ENCODE assay signal across 18 cellular contexts in the genomic region with DNA sequence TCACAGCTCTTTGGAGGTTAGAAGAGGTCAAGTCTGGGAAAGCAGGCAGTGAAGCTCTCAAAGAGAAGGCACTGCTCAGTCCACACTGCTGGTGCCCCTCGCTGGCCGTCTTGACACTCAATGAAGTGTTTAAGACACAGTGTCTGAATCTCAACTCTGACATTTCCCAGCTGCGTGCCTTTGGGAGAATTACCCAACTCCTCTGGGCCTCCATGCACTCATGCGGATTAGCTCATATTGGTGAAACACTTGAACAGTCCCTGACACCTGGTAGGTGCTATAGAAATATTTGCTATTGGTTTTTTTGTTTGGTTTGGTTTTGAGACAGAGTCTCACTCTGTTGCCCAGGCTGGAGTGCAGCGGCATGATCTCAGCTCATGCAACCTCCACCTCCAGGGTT.
DNase-seq lines count a peak whose midpoint lies in the region; ATAC-seq and TF ChIP-seq lines count a peak whose summit lies in the region.
"Had no signal": no experiment of that assay in that cellular context is flagged by ENCODE, and none has a peak within 500 bp of the region (broad histone marks: within the 10 kb centered on the region; RNA-seq: fewer than 3 reads in every experiment).

No MANE protein-coding gene starts in this region.

- TF ChIP-seq CTCF in C4-2B (conservative IDR thresholded peaks at IDR 0.05) (no peak), nephron progenitor cell (IDR thresholded peaks at IDR 0.05) (no peak), tibial nerve (IDR thresholded peaks at IDR 0.05) (no peak)

- H3K9me3 Mint-ChIP-seq in nephron progenitor cell = peaks cover 8% of the 10 kb centered on the region
- H3K9me3 Mint-ChIP-seq in CD4-positive, alpha-beta memory T cell = no peaks in the 10 kb centered on the region
- H3K9me3 Mint-ChIP-seq: CD4-positive, alpha-beta T cell had no signal

- H3K4me1 ChIP-seq in tibial nerve = no peaks in the 10 kb centered on the region
- no peaks in the 10 kb centered on the region for H3K4me1 ChIP-seq in CD4-positive, alpha-beta memory T cell (ENCODE audit: insufficient read depth, low read length)

- H3K4me1 Mint-ChIP-seq in nephron progenitor cell = peaks cover 72% of the 10 kb centered on the region
- no peaks in the 10 kb centered on the region for H3K4me1 Mint-ChIP-seq in CD4-positive, alpha-beta memory T cell

- H3K27ac Mint-ChIP-seq in nephron progenitor cell = peak overlapping the region; percentile 15
- no peak overlapping the region for H3K27ac Mint-ChIP-seq in CD4-positive, alpha-beta memory T cell
- H3K27ac Mint-ChIP-seq: B cell; CD4-positive, alpha-beta T cell had no signal

- POLR2A ChIA-PET in CD4-positive, alpha-beta memory T cell (lab: Charles Lee; ENCODE audit: partially characterized antibody) = no interaction called here

- TF ChIP-seq POLR2A in tibial nerve (IDR thresholded peaks at IDR 0.05) = no peak

- 89 to 95% methylated on average over 5 of the region's 5 CpGs for WGBS in tibial nerve, 2 donors

- H3K27me3 ChIP-seq in tibial nerve = no peaks in the 10 kb centered on the region
- H3K27me3 ChIP-seq in CD4-positive, alpha-beta memory T cell (ENCODE audit: insufficient read depth, low read length) = no peaks in the 10 kb centered on the region

- H3K27me3 Mint-ChIP-seq in nephron progenitor cell (ENCODE audit: low read depth, poor library complexity) = no peaks in the 10 kb centered on the region
- H3K27me3 Mint-ChIP-seq in CD4-positive, alpha-beta memory T cell = peaks cover 2 to 10% of the 10 kb centered on the region in 2 donors

- H3K4me3 Mint-ChIP-seq in nephron progenitor cell = no peak overlapping the region
- no peak overlapping the region for H3K4me3 Mint-ChIP-seq in CD4-positive, alpha-beta memory T cell
- H3K4me3 Mint-ChIP-seq: B cell; CD4-positive, alpha-beta T cell had no signal

- H3K27ac ChIP-seq in C4-2B (peak overlapping the region; percentile 55), tibial nerve (no peak overlapping the region)
- H3K27ac ChIP-seq in CD4-positive, alpha-beta memory T cell (ENCODE audit: low read depth, low read length) = no peak overlapping the region
- H3K27ac ChIP-seq: HL-60, RWPE1, SK-N-MC had no signal

- H3K9me3 ChIP-seq in tibial nerve = no peaks in the 10 kb centered on the region
- no peaks in the 10 kb centered on the region for H3K9me3 ChIP-seq in CD4-positive, alpha-beta memory T cell (ENCODE audit: control insufficient read depth in 1 of 2, low read length in 2 of 2)

- ATAC-seq in GM21528 (IDR thresholded peaks at IDR 0.05; ENCODE audit: low FRiP score, unreplicated experiment) = no peak

- CTCF ChIA-PET in CD4-positive, alpha-beta memory T cell (lab: Charles Lee; ENCODE audit: partially characterized antibody) = no interaction called here

- intact Hi-C loops in CD4-positive, alpha-beta memory T cell (cut with micrococcal nuclease) = no loop called here

- H3K4me3 ChIP-seq in tibial nerve = no peak overlapping the region
- no peak overlapping the region for H3K4me3 ChIP-seq in CD4-positive, alpha-beta memory T cell (ENCODE audit: low read length in 2 of 2)
- H3K4me3 ChIP-seq: SK-N-MC had no signal

- peaks cover 6% of the 10 kb centered on the region for H3K36me3 Mint-ChIP-seq in nephron progenitor cell (ENCODE audit: low read depth)
- no peaks in the 10 kb centered on the region for H3K36me3 Mint-ChIP-seq in CD4-positive, alpha-beta memory T cell

- H3K36me3 ChIP-seq in tibial nerve = no peaks in the 10 kb centered on the region
- no peaks in the 10 kb centered on the region for H3K36me3 ChIP-seq in CD4-positive, alpha-beta memory T cell (ENCODE audit: insufficient read depth, low read length)

- DNase-seq in NCI-H2029 (lab: John Stamatoyannopoulos, UW) (peak; percentile 20), SHP77 treated with DMSO at 0.1 percent for 48 hours (lab: John Stamatoyannopoulos, UW) (peak; percentile 61), nephron progenitor cell (no peak), tibial nerve (ENCODE audit: low spot score in 2 of 2) (no peak)
- no peak for DNase-seq in CD4-positive, alpha-beta memory T cell
- DNase-seq: CD4-positive, alpha-beta T cell; COR-L47; DMS79; GF-D8; NCI-H1092; NCI-H2107; SIG-M5 had no signal

- TF ChIP-seq EP300 in tibial nerve (IDR thresholded peaks at IDR 0.05) = no peak

Comparison
In these comparisons a context has a peak if more than half of its experiments do, and no peak if none do; other contexts are left out.
1. DNase-seq: peak in NCI-H2029 (single experiment) and SHP77 treated with DMSO at 0.1 percent for 48 hours (single experiment); none in nephron progenitor cell (single experiment), tibial nerve (0 of 2) and CD4-positive, alpha-beta memory T cell (0 of 5).